In the genomic region with DNA sequence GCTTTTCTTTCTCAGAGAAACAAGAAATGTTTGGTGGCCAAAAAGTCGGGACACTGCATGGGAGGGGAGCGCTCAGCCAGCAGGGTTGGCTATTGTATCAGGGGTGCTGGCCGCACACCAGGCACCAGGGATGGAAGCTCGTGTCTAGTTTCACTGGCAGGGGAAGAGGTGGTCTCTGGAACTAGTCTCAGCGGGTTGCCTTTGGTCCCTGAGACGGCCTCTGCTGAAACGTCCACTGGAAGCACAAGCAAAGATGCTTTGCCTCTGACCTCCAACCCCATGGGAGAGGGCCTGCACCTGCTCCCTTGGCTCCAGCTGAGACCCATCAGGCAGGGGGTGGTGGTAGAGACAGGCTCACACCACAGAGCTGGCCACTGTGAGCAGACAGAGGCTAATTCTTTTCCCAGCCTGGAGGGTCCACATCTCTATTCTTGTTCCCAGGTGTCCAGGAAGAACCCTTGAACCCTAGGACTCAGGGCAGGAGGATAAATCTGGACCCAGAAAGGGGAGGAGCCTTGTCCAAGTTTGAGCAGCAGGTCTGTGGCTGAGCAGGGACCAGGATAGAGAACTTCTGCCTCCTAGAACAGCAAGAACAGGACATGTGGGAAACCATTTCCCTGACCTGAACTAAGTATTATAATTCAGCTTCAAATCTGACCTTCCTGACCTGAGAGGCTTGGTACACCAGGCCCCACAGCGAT, we compare ENCODE assay signal across 10 cellular contexts.
DNase-seq lines count a peak whose midpoint lies in the region; ATAC-seq, FAIRE-seq and TF ChIP-seq lines count a peak whose summit lies in the region.
"Had no signal": no experiment of that assay in that cellular context is flagged by ENCODE, and none has a peak within 500 bp of the region (broad histone marks: within the 10 kb centered on the region; RNA-seq: fewer than 3 reads in every experiment).

No MANE protein-coding gene starts in this region.

- peak overlapping the region; percentile 36 for H3K4me3 ChIP-seq in iPS-18c (ENCODE audit: insufficient read depth, low read depth, low read length)
- H3K4me3 ChIP-seq in skeletal muscle tissue (ENCODE audit: low read length in 3 of 3), result peak overlapping the region; percentile 33 to 71 (median 69)

- no peaks in the 10 kb centered on the region for H3K9me3 ChIP-seq in iPS-18c (ENCODE audit: control insufficient read depth, insufficient read depth, low read length)
- H3K9me3 ChIP-seq in skeletal muscle tissue (ENCODE audit: control insufficient read depth in 3 of 3, low read length in 3 of 3), result no peaks in the 10 kb centered on the region
- H3K9me3 ChIP-seq: SK-N-SH had no signal

- peak overlapping the region; percentile 35 to 86 (median 36) for H3K9ac ChIP-seq in skeletal muscle tissue (ENCODE audit: low read depth in 1 of 3, low read length in 3 of 3)
- H3K9ac ChIP-seq: SK-N-SH had no signal

- H3K4me1 ChIP-seq in skeletal muscle tissue (ENCODE audit: control insufficient read depth in 3 of 3, insufficient read depth in 3 of 3, low read length in 3 of 3), result peaks cover 63 to 73% (median 67%) of the 10 kb centered on the region in 3 donors

- ATAC-seq in GM19035 (IDR thresholded peaks at IDR 0.05; ENCODE audit: unreplicated experiment), result no peak
- ATAC-seq: activated naive CD4-positive, alpha-beta T cell treated with anti-CD3 and anti-CD28 coated beads, Interleukin-2, amount 50 U/mL, for 72 hours had no signal

- no peak for TF ChIP-seq POLR2A in GM12891 (IDR thresholded peaks at IDR 0.05; ENCODE audit: low read depth, low read length)

- peak overlapping the region; percentile 2 for H3K27ac ChIP-seq in angular gyrus (ENCODE audit: low read depth, low read length)
- peak overlapping the region; percentile 84 for H3K27ac ChIP-seq in skeletal muscle tissue (ENCODE audit: low read depth, low read length)

- no peaks in the 10 kb centered on the region for H3K36me3 ChIP-seq in skeletal muscle tissue (ENCODE audit: control insufficient read depth in 3 of 3, insufficient read depth in 3 of 3, low read length in 3 of 3)

- DNase-seq in GM12891 (ENCODE audit: insufficient read length, low spot score) (no peak), NOMO-1 treated with dmso at 0.1 percent for 144 hours (lab: John Stamatoyannopoulos, UW; ENCODE audit: unreplicated experiment) (no peak), hippocampal formation (lab: John Stamatoyannopoulos, UW) (no peak), NCI-H524 treated with DMSO at 0.1 percent for 48 hours (lab: John Stamatoyannopoulos, UW) (no peak)

- FAIRE-seq in GM12891 (lab: Jason Lieb, UNC), result peak; percentile 60

- no peaks in the 10 kb centered on the region for H3K27me3 ChIP-seq in skeletal muscle tissue (ENCODE audit: control insufficient read depth in 3 of 3, insufficient read depth in 3 of 3, low read length in 3 of 3)

TF ChIP-seq in GM12891, 5 proteins besides CTCF, POLR2A, EP300 and RAD21:
- TF ChIP-seq SPI1 (IDR thresholded peaks at IDR 0.05; ENCODE audit: low read depth, low read length) (no peak), TAF1 (IDR thresholded peaks at IDR 0.05; ENCODE audit: low read depth, low read length) (no peak), POU2F2 (IDR thresholded peaks at IDR 0.05; ENCODE audit: low read depth, low read length) (no peak), PAX5 (IDR thresholded peaks at IDR 0.05; ENCODE audit: insufficient read depth, low read length, severe bottlenecking) (no peak), POLR2AphosphoS5 (IDR thresholded peaks at IDR 0.05; ENCODE audit: low read depth, low read length) (no peak)
TF ChIP-seq in GM12891: peak in this region for 0.
